Comparison of ENCODE assay signal across 18 cellular contexts in the genomic region with DNA sequence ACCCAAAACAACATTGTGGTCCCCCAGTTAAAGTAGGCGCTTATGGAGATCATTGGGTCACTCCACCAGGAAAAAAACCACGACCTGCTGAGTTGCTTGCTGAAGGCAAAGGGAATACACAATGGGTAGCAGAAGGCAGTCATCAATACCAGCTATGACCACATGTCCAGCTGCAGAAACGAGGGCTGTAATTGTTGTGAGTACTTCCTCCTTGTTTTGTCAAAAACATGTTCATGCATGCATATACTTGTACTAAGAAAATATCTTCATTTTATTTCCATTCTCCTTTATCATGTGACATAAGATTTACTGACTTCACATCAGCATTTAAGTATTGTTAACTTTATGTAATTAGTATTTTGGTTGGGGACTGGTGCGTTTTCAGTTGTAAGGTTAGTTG.
"Had no signal": no experiment of that assay in that cellular context is flagged by ENCODE, and none has a peak within 500 bp of the region (broad histone marks: within the 10 kb centered on the region; RNA-seq: fewer than 3 reads in every experiment).

No MANE protein-coding gene starts in this region.

- H3K9me3 ChIP-seq: esophagus muscularis mucosa, left lung, tibial nerve, vagina had no signal

- ATAC-seq: left lung had no signal

- H3K4me3 Mint-ChIP-seq: nephron; T-helper 1 cell treated with Interleukin-12 subunit alpha and Interleukin-12 subunit beta and Interleukin-4 antibody, amounts not matched to agents 30 μg/mL and 1 μg/mL, for 36 hours had no signal

- H3K27ac Mint-ChIP-seq: nephron; T-helper 1 cell treated with Interleukin-12 subunit alpha and Interleukin-12 subunit beta and Interleukin-4 antibody, amounts not matched to agents 30 μg/mL and 1 μg/mL, for 36 hours had no signal

- H3K9me3 Mint-ChIP-seq: nephron; T-helper 1 cell treated with Interleukin-12 subunit alpha and Interleukin-12 subunit beta and Interleukin-4 antibody, amounts not matched to agents 30 μg/mL and 1 μg/mL, for 36 hours had no signal

- H3K4me3 ChIP-seq: cardiac muscle cell, esophagus muscularis mucosa, left lung, tibial nerve, vagina had no signal

- DNase-seq: activated CD4-positive, alpha-beta T cell treated with anti-CD3 and anti-CD28 coated beads for 4 hours; activated gamma-delta T cell; activated T-cell treated with anti-CD3 and anti-CD28 coated beads, Interleukin-2, amount 50 U/mL, for 1 hour; hippocampal formation; kidney; left lung; nucleus accumbens; posterior cingulate gyrus; retina; stimulated activated CD4-positive, alpha-beta T cell treated with anti-CD3 and anti-CD28 coated beads, Interleukin-4, amount 100 ng/mL, for 1 hour; stimulated activated naive CD4-positive, alpha-beta T cell treated with Interleukin-2 at 50 U/mL for 16 hours; substantia nigra had no signal

- H3K27ac ChIP-seq: cardiac muscle cell, esophagus muscularis mucosa, left lung, tibial nerve, vagina had no signal

- H3K27me3 ChIP-seq: cardiac muscle cell, esophagus muscularis mucosa, left lung, tibial nerve, vagina had no signal
